Comparison of ENCODE assay signal across 9 cellular contexts in genomic region chr19:45972081-45972943, GRCh38. TPM values are rescaled to one million over a fixed set of nuclear protein-coding genes. Genes with fewer than 3 reads are reported as not detected.
A peak's percentile ranks its signal among the peaks of the same experiment; 100 is the strongest.
DNase-seq lines count a peak whose midpoint lies in the region; ATAC-seq, FAIRE-seq and TF ChIP-seq lines count a peak whose summit lies in the region.
"Had no signal": no experiment of that assay in that cellular context is flagged by ENCODE, and none has a peak within 500 bp of the region (broad histone marks: within the 10 kb centered on the region; RNA-seq: fewer than 3 reads in every experiment).

No MANE protein-coding gene starts in this region.

- H3K27me3 Mint-ChIP-seq in brain (peaks cover 17% of the 10 kb centered on the region), memory B cell (peaks cover 47% of the 10 kb centered on the region)

- H3K36me3 Mint-ChIP-seq in brain (peaks cover 36% of the 10 kb centered on the region), memory B cell (peaks cover 1% of the 10 kb centered on the region)

- peak; percentile 35 for DNase-seq in activated naive CD4-positive, alpha-beta T cell treated with Interleukin-2 at 50 U/mL for 16 hours
- DNase-seq in activated naive CD4-positive, alpha-beta T cell (lab: John Stamatoyannopoulos, UW), result no peak
- DNase-seq in memory B cell (ENCODE audit: low spot score in 2 of 2) (peak; percentile 53 to 69), GM19239 (ENCODE audit: insufficient read length, low spot score) (no peak), amniotic stem cell (lab: John Stamatoyannopoulos, UW) (no peak)

- 22% methylated on average over 18 of the region's 18 CpGs for WGBS in urinary bladder

- H3K4me1 Mint-ChIP-seq in brain (peaks cover 71% of the 10 kb centered on the region), memory B cell (peaks cover 19% of the 10 kb centered on the region)

- peak overlapping the region; percentile 90 to 97 (median 93) for H3K4me3 Mint-ChIP-seq in brain
- peak overlapping the region; percentile 12 for H3K4me3 Mint-ChIP-seq in memory B cell

- H3K27ac Mint-ChIP-seq in brain (peak overlapping the region; percentile 85 to 98 (median 94)), memory B cell (peak overlapping the region; percentile 40)

- no peak for TF ChIP-seq CTCF in brain (conservative IDR thresholded peaks at IDR 0.05)

- FAIRE-seq in GM19239 (lab: Jason Lieb, UNC), result no peak

- H3K27ac ChIP-seq in urinary bladder (ENCODE audit: low read depth), result no peak overlapping the region
- H3K27ac ChIP-seq: neutrophil had no signal

- peak; percentile 90 for ATAC-seq in memory B cell (ENCODE audit: low read depth)
- ATAC-seq in GM21423 (IDR thresholded peaks at IDR 0.05; ENCODE audit: unreplicated experiment), result no peak

- H3K36me3 ChIP-seq in urinary bladder (ENCODE audit: insufficient read depth), result no peaks in the 10 kb centered on the region
- H3K36me3 ChIP-seq: neutrophil had no signal

- H3K4me1 ChIP-seq in urinary bladder (ENCODE audit: insufficient read depth), result no peaks in the 10 kb centered on the region

- H3K9me3 Mint-ChIP-seq in brain (peaks cover 0 to 2% (median 0%) of the 10 kb centered on the region in 5 experiments), memory B cell (no peaks in the 10 kb centered on the region)

- H3K4me3 ChIP-seq in urinary bladder (ENCODE audit: low read depth, low read length), result peak overlapping the region; percentile 39

RNA-seq across cellular contexts. Expression of gene NOVA2, which starts 1.4 kb away (rescaled TPM):
- polyA plus RNA-seq in brain (ENCODE audit: insufficient read depth, low read depth, low replicate concordance), result 13.0 TPM
- total RNA-seq in urinary bladder, result 1.2 TPM
- 2.2 TPM for polyA plus RNA-seq in urinary bladder

RNA-seq across cellular contexts. Expression of gene CCDC61, which starts 23.0 kb away (rescaled TPM):
- polyA plus RNA-seq in brain (ENCODE audit: insufficient read depth, low read depth, low replicate concordance), result 7.2 TPM
- total RNA-seq in urinary bladder, result 3.2 TPM
- polyA plus RNA-seq in urinary bladder, result 19.6 TPM

RNA-seq across cellular contexts. Expression of gene PGLYRP1, which starts 50.5 kb away (rescaled TPM):
- polyA plus RNA-seq in brain (ENCODE audit: insufficient read depth, low read depth, low replicate concordance) (not detected), urinary bladder (0.18 TPM)
- total RNA-seq in urinary bladder, result not detected

RNA-seq across cellular contexts. Expression of gene NANOS2, which starts 57.7 kb away (rescaled TPM):
- polyA plus RNA-seq in brain (ENCODE audit: insufficient read depth, low read depth, low replicate concordance) (not detected), urinary bladder (not detected)
- total RNA-seq in urinary bladder, result not detected

Comparison
In these comparisons a context has a peak if more than half of its experiments do, and no peak if none do; other contexts are left out.
1. DNase-seq: peak in activated naive CD4-positive, alpha-beta T cell treated with Interleukin-2 at 50 U/mL for 16 hours (single experiment) and memory B cell (2 of 2); none in activated naive CD4-positive, alpha-beta T cell (0 of 4), GM19239 (single experiment) and amniotic stem cell (single experiment).